ENCODE assay signal across 1 cellular context in the genomic region with DNA sequence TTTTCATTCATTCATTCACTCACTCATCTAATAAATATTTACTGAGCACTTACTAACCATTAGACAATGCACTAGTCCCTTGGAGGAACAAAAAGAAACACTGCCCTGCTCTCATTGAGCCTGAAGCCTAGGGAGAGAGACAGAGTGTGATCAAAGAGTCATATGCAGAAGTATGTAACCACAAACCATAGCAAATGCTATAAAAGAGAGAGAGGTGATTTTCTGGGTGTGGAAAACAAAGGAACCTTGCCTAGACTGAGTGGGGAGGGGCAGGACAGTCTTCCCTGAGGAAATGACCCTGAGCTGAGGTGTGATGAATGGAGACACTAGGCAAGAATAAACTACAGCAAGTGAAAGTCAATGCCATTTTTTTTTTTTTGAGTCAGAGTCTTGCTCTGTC.
TF ChIP-seq lines count a peak whose summit lies in the region.

No MANE protein-coding gene starts in this region.

TF ChIP-seq in A549, 52 proteins besides CTCF, POLR2A, EP300 and RAD21 (continued from another document):
- TF ChIP-seq, protein P1, sequence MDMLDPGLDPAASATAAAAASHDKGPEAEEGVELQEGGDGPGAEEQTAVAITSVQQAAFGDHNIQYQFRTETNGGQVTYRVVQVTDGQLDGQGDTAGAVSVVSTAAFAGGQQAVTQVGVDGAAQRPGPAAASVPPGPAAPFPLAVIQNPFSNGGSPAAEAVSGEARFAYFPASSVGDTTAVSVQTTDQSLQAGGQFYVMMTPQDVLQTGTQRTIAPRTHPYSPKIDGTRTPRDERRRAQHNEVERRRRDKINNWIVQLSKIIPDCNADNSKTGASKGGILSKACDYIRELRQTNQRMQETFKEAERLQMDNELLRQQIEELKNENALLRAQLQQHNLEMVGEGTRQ (IDR thresholded peaks at IDR 0.05): no peak
- no peak for TF ChIP-seq HOXB5 (CRISPR knock-in tag; IDR thresholded peaks at IDR 0.05)
- no peak for TF ChIP-seq POLR2AphosphoS2 (conservative IDR thresholded peaks at IDR 0.05; ENCODE audit: low read length)
- no peak for TF ChIP-seq RARB (CRISPR knock-in tag; IDR thresholded peaks at IDR 0.05)
- TF ChIP-seq, protein P2, sequence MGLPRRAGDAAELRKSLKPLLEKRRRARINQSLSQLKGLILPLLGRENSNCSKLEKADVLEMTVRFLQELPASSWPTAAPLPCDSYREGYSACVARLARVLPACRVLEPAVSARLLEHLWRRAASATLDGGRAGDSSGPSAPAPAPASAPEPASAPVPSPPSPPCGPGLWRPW (IDR thresholded peaks at IDR 0.05): peak; percentile 22; the same call in 1 of the 2 replicates
- TF ChIP-seq CHD2 (IDR thresholded peaks at IDR 0.05; ENCODE audit: low read length, partially characterized antibody): no peak
- no peak for TF ChIP-seq RCOR1 (IDR thresholded peaks at IDR 0.05; ENCODE audit: low read depth, low read length)
- no peak for TF ChIP-seq NR3C1 (IDR thresholded peaks at IDR 0.05)
- TF ChIP-seq CEBPB (IDR thresholded peaks at IDR 0.05): peak in 1 of 2 experiments; percentile 33; a peak in 1 of 4 replicates
- peak; percentile 31 for TF ChIP-seq SMC3 (IDR thresholded peaks at IDR 0.05)
- TF ChIP-seq NFE2L2 (conservative IDR thresholded peaks at IDR 0.05; ENCODE audit: low read length): no peak
- TF ChIP-seq, protein P3, sequence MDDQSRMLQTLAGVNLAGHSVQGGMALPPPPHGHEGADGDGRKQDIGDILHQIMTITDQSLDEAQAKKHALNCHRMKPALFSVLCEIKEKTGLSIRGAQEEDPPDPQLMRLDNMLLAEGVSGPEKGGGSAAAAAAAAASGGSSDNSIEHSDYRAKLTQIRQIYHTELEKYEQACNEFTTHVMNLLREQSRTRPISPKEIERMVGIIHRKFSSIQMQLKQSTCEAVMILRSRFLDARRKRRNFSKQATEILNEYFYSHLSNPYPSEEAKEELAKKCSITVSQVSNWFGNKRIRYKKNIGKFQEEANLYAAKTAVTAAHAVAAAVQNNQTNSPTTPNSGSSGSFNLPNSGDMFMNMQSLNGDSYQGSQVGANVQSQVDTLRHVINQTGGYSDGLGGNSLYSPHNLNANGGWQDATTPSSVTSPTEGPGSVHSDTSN (IDR thresholded peaks at IDR 0.05): peak; percentile 69; the same call in 1 of the 2 replicates
- no peak for TF ChIP-seq ZFP36 (IDR thresholded peaks at IDR 0.05; ENCODE audit: borderline replicate concordance, partially characterized antibody)
- TF ChIP-seq ZC3H11A (IDR thresholded peaks at IDR 0.05): no peak
- no peak for TF ChIP-seq EHMT2 (IDR thresholded peaks at IDR 0.05; ENCODE audit: low read depth)
- TF ChIP-seq, protein P4, sequence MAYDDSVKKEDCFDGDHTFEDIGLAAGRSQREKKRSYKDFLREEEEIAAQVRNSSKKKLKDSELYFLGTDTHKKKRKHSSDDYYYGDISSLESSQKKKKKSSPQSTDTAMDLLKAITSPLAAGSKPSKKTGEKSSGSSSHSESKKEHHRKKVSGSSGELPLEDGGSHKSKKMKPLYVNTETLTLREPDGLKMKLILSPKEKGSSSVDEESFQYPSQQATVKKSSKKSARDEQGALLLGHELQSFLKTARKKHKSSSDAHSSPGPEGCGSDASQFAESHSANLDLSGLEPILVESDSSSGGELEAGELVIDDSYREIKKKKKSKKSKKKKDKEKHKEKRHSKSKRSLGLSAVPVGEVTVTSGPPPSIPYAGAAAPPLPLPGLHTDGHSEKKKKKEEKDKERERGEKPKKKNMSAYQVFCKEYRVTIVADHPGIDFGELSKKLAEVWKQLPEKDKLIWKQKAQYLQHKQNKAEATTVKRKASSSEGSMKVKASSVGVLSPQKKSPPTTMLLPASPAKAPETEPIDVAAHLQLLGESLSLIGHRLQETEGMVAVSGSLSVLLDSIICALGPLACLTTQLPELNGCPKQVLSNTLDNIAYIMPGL (CRISPR knock-in tag; IDR thresholded peaks at IDR 0.05; ENCODE audit: borderline replicate concordance): no peak
- TF ChIP-seq NPAS2 (CRISPR knock-in tag; IDR thresholded peaks at IDR 0.05; ENCODE audit: borderline replicate concordance): no peak
- 0 out of 2 replicates have a peak, but pooled peaks have one; percentile 55 for TF ChIP-seq HOXA7 (CRISPR knock-in tag; IDR thresholded peaks at IDR 0.05)
- TF ChIP-seq, protein P5, sequence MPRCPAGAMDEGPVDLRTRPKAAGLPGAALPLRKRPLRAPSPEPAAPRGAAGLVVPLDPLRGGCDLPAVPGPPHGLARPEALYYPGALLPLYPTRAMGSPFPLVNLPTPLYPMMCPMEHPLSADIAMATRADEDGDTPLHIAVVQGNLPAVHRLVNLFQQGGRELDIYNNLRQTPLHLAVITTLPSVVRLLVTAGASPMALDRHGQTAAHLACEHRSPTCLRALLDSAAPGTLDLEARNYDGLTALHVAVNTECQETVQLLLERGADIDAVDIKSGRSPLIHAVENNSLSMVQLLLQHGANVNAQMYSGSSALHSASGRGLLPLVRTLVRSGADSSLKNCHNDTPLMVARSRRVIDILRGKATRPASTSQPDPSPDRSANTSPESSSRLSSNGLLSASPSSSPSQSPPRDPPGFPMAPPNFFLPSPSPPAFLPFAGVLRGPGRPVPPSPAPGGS (IDR thresholded peaks at IDR 0.05): peak; percentile 71; the same call in 1 of the 3 replicates
- no peak for TF ChIP-seq ZNF302 (CRISPR knock-in tag; IDR thresholded peaks at IDR 0.05)
- TF ChIP-seq, protein P6, sequence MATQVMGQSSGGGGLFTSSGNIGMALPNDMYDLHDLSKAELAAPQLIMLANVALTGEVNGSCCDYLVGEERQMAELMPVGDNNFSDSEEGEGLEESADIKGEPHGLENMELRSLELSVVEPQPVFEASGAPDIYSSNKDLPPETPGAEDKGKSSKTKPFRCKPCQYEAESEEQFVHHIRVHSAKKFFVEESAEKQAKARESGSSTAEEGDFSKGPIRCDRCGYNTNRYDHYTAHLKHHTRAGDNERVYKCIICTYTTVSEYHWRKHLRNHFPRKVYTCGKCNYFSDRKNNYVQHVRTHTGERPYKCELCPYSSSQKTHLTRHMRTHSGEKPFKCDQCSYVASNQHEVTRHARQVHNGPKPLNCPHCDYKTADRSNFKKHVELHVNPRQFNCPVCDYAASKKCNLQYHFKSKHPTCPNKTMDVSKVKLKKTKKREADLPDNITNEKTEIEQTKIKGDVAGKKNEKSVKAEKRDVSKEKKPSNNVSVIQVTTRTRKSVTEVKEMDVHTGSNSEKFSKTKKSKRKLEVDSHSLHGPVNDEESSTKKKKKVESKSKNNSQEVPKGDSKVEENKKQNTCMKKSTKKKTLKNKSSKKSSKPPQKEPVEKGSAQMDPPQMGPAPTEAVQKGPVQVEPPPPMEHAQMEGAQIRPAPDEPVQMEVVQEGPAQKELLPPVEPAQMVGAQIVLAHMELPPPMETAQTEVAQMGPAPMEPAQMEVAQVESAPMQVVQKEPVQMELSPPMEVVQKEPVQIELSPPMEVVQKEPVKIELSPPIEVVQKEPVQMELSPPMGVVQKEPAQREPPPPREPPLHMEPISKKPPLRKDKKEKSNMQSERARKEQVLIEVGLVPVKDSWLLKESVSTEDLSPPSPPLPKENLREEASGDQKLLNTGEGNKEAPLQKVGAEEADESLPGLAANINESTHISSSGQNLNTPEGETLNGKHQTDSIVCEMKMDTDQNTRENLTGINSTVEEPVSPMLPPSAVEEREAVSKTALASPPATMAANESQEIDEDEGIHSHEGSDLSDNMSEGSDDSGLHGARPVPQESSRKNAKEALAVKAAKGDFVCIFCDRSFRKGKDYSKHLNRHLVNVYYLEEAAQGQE (IDR thresholded peaks at IDR 0.05): no peak
- TF ChIP-seq SREBF2 (IDR thresholded peaks at IDR 0.05): no peak
- TF ChIP-seq GATA3 (IDR thresholded peaks at IDR 0.05; ENCODE audit: borderline replicate concordance): peak; percentile 95
TF ChIP-seq in A549: peak in this region for 13.
